ENCODE assay signal across 8 cellular contexts in genomic region chr22:37196539-37197450, GRCh38. TPM values are rescaled to one million over a fixed set of nuclear protein-coding genes. Genes with fewer than 3 reads are reported as not detected.
DNase-seq lines count a peak whose midpoint lies in the region; ATAC-seq, FAIRE-seq and TF ChIP-seq lines count a peak whose summit lies in the region.

No MANE protein-coding gene starts in this region.

- in situ Hi-C loops in Caki2 (cut with HindIII; ENCODE audit: low pct_unique_long_range_greater_than_20kb, low sequenced_read_pairs): no loop called here

- H3K27ac ChIP-seq in parathyroid adenoma (peak overlapping the region; percentile 87), Karpas-422 (ENCODE audit: low read length) (no peak overlapping the region)

- H3K4me1 ChIP-seq in parathyroid adenoma: peaks cover 46% of the 10 kb centered on the region
- peaks cover 28% of the 10 kb centered on the region for H3K4me1 ChIP-seq in Karpas-422 (ENCODE audit: low read length)

- peaks cover 11% of the 10 kb centered on the region; the same call in 1 of the 2 replicates for H4K20me1 ChIP-seq in Karpas-422 (ENCODE audit: insufficient read depth, low read depth, low read length)

- no peak for ATAC-seq in GM21528 (IDR thresholded peaks at IDR 0.05; ENCODE audit: low FRiP score, unreplicated experiment)

- H3K36me3 ChIP-seq in parathyroid adenoma (ENCODE audit: control insufficient read depth, insufficient read depth, low read length) (no peaks in the 10 kb centered on the region), Karpas-422 (ENCODE audit: insufficient read depth, low read length) (no peaks in the 10 kb centered on the region)

- TF ChIP-seq CTCF in fibroblast of the aortic adventitia (IDR thresholded peaks at IDR 0.05; ENCODE audit: insufficient read depth, low read length): peak; percentile 17
- peak; percentile 21 for TF ChIP-seq CTCF in parathyroid adenoma (IDR thresholded peaks at IDR 0.05)

- FAIRE-seq in RCC 7860 (lab: Jason Lieb, UNC): no peak

- H3K27me3 ChIP-seq in parathyroid adenoma (ENCODE audit: control insufficient read depth, insufficient read depth, low read length): no peaks in the 10 kb centered on the region
- H3K27me3 ChIP-seq in Karpas-422 (ENCODE audit: low read length): no peaks in the 10 kb centered on the region

- no peaks in the 10 kb centered on the region for H3K9me3 ChIP-seq in parathyroid adenoma (ENCODE audit: control insufficient read depth, low read length)
- H3K9me3 ChIP-seq in Karpas-422 (ENCODE audit: low read length): no peaks in the 10 kb centered on the region

- H2AFZ ChIP-seq in parathyroid adenoma (peak overlapping the region; percentile 58), Karpas-422 (ENCODE audit: low read length) (no peak overlapping the region)

- H3K4me3 ChIP-seq in fibroblast of the aortic adventitia (ENCODE audit: low read depth, low read length) (no peak overlapping the region), parathyroid adenoma (ENCODE audit: low read depth, low read length) (no peak overlapping the region), Karpas-422 (ENCODE audit: low read length) (no peak overlapping the region)

- H3K79me2 ChIP-seq in parathyroid adenoma: no peaks in the 10 kb centered on the region
- no peaks in the 10 kb centered on the region for H3K79me2 ChIP-seq in Karpas-422 (ENCODE audit: low read length)

- H3K9ac ChIP-seq in parathyroid adenoma (no peak overlapping the region), Karpas-422 (ENCODE audit: low read length) (no peak overlapping the region)

- DNase-seq in Caki2 (ENCODE audit: low read depth): peak; percentile 95
- peak; percentile 41 for DNase-seq in RCC 7860 (ENCODE audit: low spot score)
- peak; percentile 93 for DNase-seq in fibroblast of the aortic adventitia (ENCODE audit: low read depth)
- no peak for DNase-seq in Karpas-422
- DNase-seq in D341Med (ENCODE audit: low spot score): no peak
- no peak for DNase-seq in iPS-NIHi11 (ENCODE audit: low spot score)

- H3K4me2 ChIP-seq in parathyroid adenoma (ENCODE audit: low read length) (peak overlapping the region; percentile 97), Karpas-422 (ENCODE audit: low read depth, low read length, poor library complexity, severe bottlenecking) (no peak overlapping the region)

- H3K9me2 ChIP-seq in Karpas-422 (replicated peaks; ENCODE audit: insufficient read depth, low read length): no peaks in the 10 kb centered on the region

RNA-seq across cellular contexts. Expression of gene C1QTNF6, which starts 8.7 kb away (rescaled TPM):
- total RNA-seq in Caki2 (2014; rRNA removed; shearing (Covaris generic); ENCODE audit: low replicate concordance): 14.1 and 14.9 TPM in 2 replicates
- total RNA-seq in fibroblast of the aortic adventitia (ENCODE audit: low replicate concordance): 4.2 and 4.6 TPM in 2 replicates
- total RNA-seq in Karpas-422 (2014; rRNA removed; shearing (Covaris generic); ENCODE audit: low replicate concordance): 1.7 and 2.7 TPM in 2 replicates

RNA-seq across cellular contexts. Expression of gene SSTR3, which starts 15.5 kb away (rescaled TPM):
- total RNA-seq in Caki2 (2014; rRNA removed; shearing (Covaris generic); ENCODE audit: low replicate concordance): not detected in 2 replicates
- total RNA-seq in fibroblast of the aortic adventitia (ENCODE audit: low replicate concordance): 0.41 TPM in 1 of 2 replicates, not detected in the other
- not detected in 2 replicates for total RNA-seq in Karpas-422 (2014; rRNA removed; shearing (Covaris generic); ENCODE audit: low replicate concordance)

RNA-seq across cellular contexts. Expression of gene IL2RB, which starts 47.1 kb away (rescaled TPM):
- 0.06 TPM in 1 of 2 replicates, not detected in the other for total RNA-seq in Caki2 (2014; rRNA removed; shearing (Covaris generic); ENCODE audit: low replicate concordance)
- under 0.01 TPM in 1 of 2 replicates, not detected in the other for total RNA-seq in fibroblast of the aortic adventitia (ENCODE audit: low replicate concordance)
- 0.25 TPM in 1 of 2 replicates, not detected in the other for total RNA-seq in Karpas-422 (2014; rRNA removed; shearing (Covaris generic); ENCODE audit: low replicate concordance)

RNA-seq across cellular contexts. Expression of gene RAC2, which starts 47.3 kb away (rescaled TPM):
- 16.2 and 20.6 TPM in 2 replicates for total RNA-seq in Caki2 (2014; rRNA removed; shearing (Covaris generic); ENCODE audit: low replicate concordance)
- 5.6 and 14.4 TPM in 2 replicates for total RNA-seq in fibroblast of the aortic adventitia (ENCODE audit: low replicate concordance)
- total RNA-seq in Karpas-422 (2014; rRNA removed; shearing (Covaris generic); ENCODE audit: low replicate concordance): 251 and 294 TPM in 2 replicates

Comparison
In these comparisons a context has a peak if more than half of its experiments do, and no peak if none do; other contexts are left out.
1. DNase-seq: peak in Caki2 (single experiment), RCC 7860 (single experiment) and fibroblast of the aortic adventitia (single experiment); none in Karpas-422 (single experiment), D341Med (single experiment) and iPS-NIHi11 (single experiment).